Comparison of ENCODE assay signal across 12 cellular contexts in the genomic region with DNA sequence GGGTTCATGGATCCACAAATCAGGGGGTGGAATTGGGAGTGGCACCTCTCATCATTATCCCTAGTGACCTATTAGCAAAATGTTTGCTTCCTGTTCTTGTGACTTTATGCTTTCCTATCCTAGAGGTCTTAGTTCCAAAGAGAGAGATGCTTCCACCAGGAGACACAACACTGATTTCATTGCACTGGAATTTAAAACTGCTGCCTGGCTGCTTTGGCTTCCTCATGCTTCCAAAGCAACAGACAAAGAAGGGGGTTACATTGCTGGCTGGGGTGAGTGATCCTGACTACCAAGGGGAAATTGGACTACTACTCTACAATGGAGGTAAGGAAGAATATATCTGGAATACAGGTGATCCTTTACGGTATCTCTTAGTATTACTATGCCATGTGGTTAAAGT.
"Had no signal": no experiment of that assay in that cellular context is flagged by ENCODE, and none has a peak within 500 bp of the region (broad histone marks: within the 10 kb centered on the region; RNA-seq: fewer than 3 reads in every experiment).

No MANE protein-coding gene starts in this region.

- H3K4me1 ChIP-seq: colonic mucosa, upper lobe of left lung had no signal

- H3K27me3 Mint-ChIP-seq: activated naive CD8-positive, alpha-beta T cell; stimulated activated naive CD8-positive, alpha-beta T cell treated with anti-CD3 and anti-CD28 coated beads, Interleukin-15, Interleukin-2, amounts not matched to agents 100 ng/mL and 50 ng/mL, for 24 hours had no signal

- H3K36me3 Mint-ChIP-seq: activated naive CD8-positive, alpha-beta T cell had no signal

- H3K4me1 Mint-ChIP-seq: nephron progenitor cell had no signal

- H3K27ac Mint-ChIP-seq: activated naive CD8-positive, alpha-beta T cell; nephron progenitor cell; stimulated activated naive CD8-positive, alpha-beta T cell treated with anti-CD3 and anti-CD28 coated beads, Interleukin-15, Interleukin-2, amounts not matched to agents 100 ng/mL and 50 ng/mL, for 24 hours had no signal

- H3K27me3 ChIP-seq: colonic mucosa, upper lobe of left lung had no signal

- H3K9me3 Mint-ChIP-seq: nephron progenitor cell had no signal

- H3K9me3 ChIP-seq: colonic mucosa, upper lobe of left lung had no signal

- H3K36me3 ChIP-seq: colonic mucosa, upper lobe of left lung had no signal

- H3K4me3 ChIP-seq: colonic mucosa, upper lobe of left lung had no signal

- ATAC-seq: activated T-cell treated with anti-CD3 and anti-CD28 coated beads, Interleukin-2, amount 50 U/mL, for 4 hours; left lobe of liver had no signal

- DNase-seq: activated gamma-delta T cell; activated T-cell treated with anti-CD3 and anti-CD28 coated beads, Interleukin-2, amount 50 U/mL, for 4 hours; aorta; colonic mucosa; effector CD4-positive, alpha-beta T cell; nephron progenitor cell; stimulated activated CD4-positive, alpha-beta T cell treated with anti-CD3 and anti-CD28 coated beads, Interleukin-4, amount 100 ng/mL, for 1 hour; stimulated activated CD8-positive, alpha-beta memory T cell treated with anti-CD3 and anti-CD28 coated beads, Interleukin-4, amount 100 ng/mL, for 48 hours; upper lobe of left lung had no signal

- H3K4me3 Mint-ChIP-seq: activated naive CD8-positive, alpha-beta T cell; activated T-cell treated with anti-CD3 and anti-CD28 coated beads, Interleukin-2, amount 50 U/mL, for 4 hours; nephron progenitor cell; stimulated activated naive CD8-positive, alpha-beta T cell treated with anti-CD3 and anti-CD28 coated beads, Interleukin-15, Interleukin-2, amounts not matched to agents 100 ng/mL and 50 ng/mL, for 24 hours had no signal
